In genomic region chr9:121708768-121709488, GRCh38 we compare ENCODE assay signal across 1 cellular context.
TF ChIP-seq lines count a peak whose summit lies in the region.

No MANE protein-coding gene starts in this region.

TF ChIP-seq in GM23338, 12 proteins besides CTCF, POLR2A, EP300 and RAD21 (continued from another document):
- TF ChIP-seq ZNF462 (CRISPR knock-in tag; IDR thresholded peaks at IDR 0.05) (no peak), ZNF114 (CRISPR knock-in tag; IDR thresholded peaks at IDR 0.05) (no peak), STAT1 (IDR thresholded peaks at IDR 0.05; ENCODE audit: unreplicated experiment) (no peak), CREB1 (CRISPR knock-in tag; IDR thresholded peaks at IDR 0.05; ENCODE audit: low read depth) (no peak)
TF ChIP-seq in GM23338: peak in this region for 0.
